Comparison of ENCODE assay signal across 12 cellular contexts in genomic region chr1:228802386-228803221, GRCh38.
DNase-seq lines count a peak whose midpoint lies in the region; ATAC-seq and TF ChIP-seq lines count a peak whose summit lies in the region.
"Had no signal": no experiment of that assay in that cellular context is flagged by ENCODE, and none has a peak within 500 bp of the region (broad histone marks: within the 10 kb centered on the region; RNA-seq: fewer than 3 reads in every experiment).

No MANE protein-coding gene starts in this region.

- TF ChIP-seq CTCF in IMR-90 (conservative IDR thresholded peaks at IDR 0.05; ENCODE audit: low read depth, low read length) (no peak), right atrium auricular region (IDR thresholded peaks at IDR 0.05) (no peak), smooth muscle cell (IDR thresholded peaks at IDR 0.05; ENCODE audit: borderline replicate concordance, insufficient read depth, poor library complexity, severe bottlenecking) (no peak)

- no TSS peak for BruUV-seq in IMR-90 (replicated peaks; lab: Mats Ljungman, UMichigan)

- CTCF ChIA-PET in IMR-90 (lab: Yijun Ruan, JAX): no interaction called here

- peak overlapping the region; percentile 42; the same call in 1 of the 2 replicates for H3K27ac ChIP-seq in IMR-90 (ENCODE audit: insufficient read depth, low read length)
- H3K27ac ChIP-seq in right atrium auricular region: peak overlapping the region in 1 of 2 donors; percentile 8
- H3K27ac ChIP-seq in smooth muscle cell (ENCODE audit: low read depth): peak overlapping the region; percentile 22

- no peaks in the 10 kb centered on the region for H3K79me2 ChIP-seq in smooth muscle cell (ENCODE audit: low read depth)

- H4K5ac ChIP-seq in IMR-90 (ENCODE audit: low read depth, low read length): no peak overlapping the region

- H4K20me1 ChIP-seq in IMR-90 (ENCODE audit: insufficient read depth, low read length): no peaks in the 10 kb centered on the region
- H4K20me1 ChIP-seq in smooth muscle cell (ENCODE audit: low read depth): no peaks in the 10 kb centered on the region

- peaks cover 28% of the 10 kb centered on the region for H3F3A ChIP-seq in smooth muscle cell (ENCODE audit: low read depth)

- no peak overlapping the region for H2AFZ ChIP-seq in IMR-90 (replicated peaks; ENCODE audit: low read length, poor library complexity)
- H2AFZ ChIP-seq in smooth muscle cell (ENCODE audit: low read depth): peak overlapping the region; percentile 6

- intact Hi-C loops in IMR-90 (cut with micrococcal nuclease): no loop called here

- peak; percentile 84 for ATAC-seq in IMR-90 (ENCODE audit: low read depth)

- H3K79me1 ChIP-seq in IMR-90 (ENCODE audit: low read depth in 1 of 2, low read length in 2 of 2): no peaks in the 10 kb centered on the region

- no peak overlapping the region for H2BK5ac ChIP-seq in IMR-90 (ENCODE audit: low read depth, low read length, poor library complexity, severe bottlenecking)

- H3K4ac ChIP-seq in IMR-90 (ENCODE audit: low read depth, low read length): no peak overlapping the region

- no peak overlapping the region for H3K56ac ChIP-seq in IMR-90 (ENCODE audit: extremely low read depth, insufficient read depth, low read length)

- no peak overlapping the region for H3K23ac ChIP-seq in IMR-90 (ENCODE audit: low read depth, low read length)

- H3K9me3 ChIP-seq in IMR-90 (ENCODE audit: control insufficient read depth, insufficient read depth, low read length) (no peaks in the 10 kb centered on the region), right atrium auricular region (no peaks in the 10 kb centered on the region), smooth muscle cell (replicated peaks; ENCODE audit: low read depth) (no peaks in the 10 kb centered on the region)
- H3K9me3 ChIP-seq: MG63 had no signal

- no peak overlapping the region for H2BK120ac ChIP-seq in IMR-90 (ENCODE audit: low read depth, low read length)

- TF ChIP-seq POLR2A in IMR-90 (IDR thresholded peaks at IDR 0.05; ENCODE audit: low read depth, low read length): no peak

- dilution Hi-C loops in IMR-90 (cut with HindIII; ENCODE audit: low sequenced_read_pairs, unreplicated experiment): no loop called here

- no peak for TF ChIP-seq RAD21 in IMR-90 (IDR thresholded peaks at IDR 0.05; ENCODE audit: low read length)

- H2AK9ac ChIP-seq in IMR-90 (replicated peaks; ENCODE audit: low read depth, low read length, poor library complexity): no peak overlapping the region

- H2AK5ac ChIP-seq in IMR-90 (ENCODE audit: low read depth, low read length): no peak overlapping the region

- no peak overlapping the region for H4K8ac ChIP-seq in IMR-90 (ENCODE audit: low read depth in 2 of 2, low read length in 2 of 2)

- H3K9ac ChIP-seq in IMR-90 (ENCODE audit: low read depth, low read length): no peak overlapping the region
- no peak overlapping the region for H3K9ac ChIP-seq in smooth muscle cell (ENCODE audit: low read depth)

- H3K9me1 ChIP-seq in IMR-90 (ENCODE audit: insufficient read depth, low read length): no peaks in the 10 kb centered on the region

- no peak overlapping the region for H2BK15ac ChIP-seq in IMR-90 (ENCODE audit: low read depth, low read length)

- no peak overlapping the region for H2BK20ac ChIP-seq in IMR-90 (ENCODE audit: low read depth, low read length)

- peak; percentile 23 for DNase-seq in IMR-90
- peak; percentile 32 for DNase-seq in SKM-1 (lab: John Stamatoyannopoulos, UW; ENCODE audit: unreplicated experiment)
- DNase-seq in right atrium auricular region (ENCODE audit: low spot score): peak; percentile 72
- no peak for DNase-seq in smooth muscle cell (lab: John Stamatoyannopoulos, UW; ENCODE audit: unreplicated experiment)
- DNase-seq in DMS 273 (lab: John Stamatoyannopoulos, UW; ENCODE audit: unreplicated experiment): no peak
- DNase-seq in dedifferentiated amniotic fluid mesenchymal stem cell (ENCODE audit: extremely low spot score): no peak
- no peak for DNase-seq in activated T-cell treated with anti-CD3 and anti-CD28 coated beads for 4 hours
- DNase-seq: activated CD4-positive, alpha-beta T cell treated with anti-CD3 and anti-CD28 coated beads for 48 hours; EL; MG63; RPMI8226; stimulated activated naive CD4-positive, alpha-beta T cell had no signal

- H3K18ac ChIP-seq in IMR-90 (ENCODE audit: low read depth, low read length): no peak overlapping the region; the same call in 1 of the 2 replicates

- peaks cover 3% of the 10 kb centered on the region; the same call in 1 of the 2 replicates for H3K4me1 ChIP-seq in IMR-90 (ENCODE audit: control insufficient read depth, insufficient read depth, low read length)
- H3K4me1 ChIP-seq in right atrium auricular region: peaks cover 0 to 9% of the 10 kb centered on the region in 2 donors
- peaks cover 8% of the 10 kb centered on the region for H3K4me1 ChIP-seq in smooth muscle cell (ENCODE audit: low read depth)

- H3K4me2 ChIP-seq in IMR-90 (ENCODE audit: low read depth, low read length) (peak overlapping the region; percentile 48; the same call in 1 of the 2 replicates), smooth muscle cell (peak overlapping the region; percentile 22)

- no peak overlapping the region for H4K91ac ChIP-seq in IMR-90 (ENCODE audit: insufficient read depth, low read depth, low read length)

- 5% methylated on average over 4 of the region's 11 CpGs; no CpG with 5 or more reads in 1 of the 2 experiments for WGBS in IMR-90 (ENCODE audit: extremely low coverage in 2 of 2, insufficient read length in 1 of 2), 2 experiments
- 27% methylated on average over 11 of the region's 11 CpGs for WGBS in smooth muscle cell (ENCODE audit: low lambda C conversion rate)

- no peaks in the 10 kb centered on the region for H3K36me3 ChIP-seq in IMR-90 (ENCODE audit: control insufficient read depth, insufficient read depth, low read length)
- H3K36me3 ChIP-seq in right atrium auricular region: no peaks in the 10 kb centered on the region
- no peaks in the 10 kb centered on the region for H3K36me3 ChIP-seq in smooth muscle cell (ENCODE audit: low read depth)
- H3K36me3 ChIP-seq: MG63 had no signal

- peaks cover 6% of the 10 kb centered on the region for H3K27me3 ChIP-seq in IMR-90 (ENCODE audit: control insufficient read depth, insufficient read depth, low read length)
- H3K27me3 ChIP-seq in right atrium auricular region: no peaks in the 10 kb centered on the region
- H3K27me3 ChIP-seq in smooth muscle cell (ENCODE audit: low read depth): no peaks in the 10 kb centered on the region

- POLR2A ChIA-PET in IMR-90 (lab: Charles Lee; ENCODE audit: unreplicated experiment): no interaction called here

- H3K4me3 ChIP-seq in IMR-90 (ENCODE audit: insufficient read depth, low read depth, low read length) (no peak overlapping the region), right atrium auricular region (no peak overlapping the region), smooth muscle cell (no peak overlapping the region)
- H3K4me3 ChIP-seq: MG63 had no signal

- in situ Hi-C loops in IMR-90 (cut with MboI; ENCODE audit: low sequenced_read_pairs): no loop called here

- no peak overlapping the region for H3K14ac ChIP-seq in IMR-90 (replicated peaks; ENCODE audit: low read depth, low read length)

TF ChIP-seq in IMR-90, 13 proteins besides CTCF, POLR2A, EP300 and RAD21:
- TF ChIP-seq ELK1 (IDR thresholded peaks at IDR 0.05; ENCODE audit: borderline replicate concordance, low read depth, low read length): no peak
- TF ChIP-seq RCOR1 (IDR thresholded peaks at IDR 0.05; ENCODE audit: insufficient replicate concordance, low read length): no peak
- no peak for TF ChIP-seq RFX5 (IDR thresholded peaks at IDR 0.05; ENCODE audit: low read depth, low read length)

Comparison
In these comparisons a context has a peak if more than half of its experiments do, and no peak if none do; other contexts are left out.
1. DNase-seq: peak in IMR-90 (single experiment), SKM-1 (single experiment) and right atrium auricular region (single experiment); none in smooth muscle cell (single experiment), DMS 273 (single experiment), dedifferentiated amniotic fluid mesenchymal stem cell (single experiment) and activated T-cell treated with anti-CD3 and anti-CD28 coated beads for 4 hours (single experiment).